15 cellular contexts compared by ENCODE assay signal in genomic region chr15:37823601-37824275, GRCh38.
"Had no signal": no experiment of that assay in that cellular context is flagged by ENCODE, and none has a peak within 500 bp of the region (broad histone marks: within the 10 kb centered on the region; RNA-seq: fewer than 3 reads in every experiment).

No MANE protein-coding gene starts in this region.

- H3K27ac ChIP-seq: esophagus squamous epithelium, heart right ventricle, prostate gland, right atrium auricular region, tibial nerve had no signal

- ATAC-seq: activated CD8-positive, alpha-beta T cell treated with anti-CD3 and anti-CD28 coated beads for 36 hours; activated naive CD8-positive, alpha-beta T cell treated with anti-CD3 and anti-CD28 coated beads, Interleukin-2, amount 50 U/mL, for 24 hours; activated T-cell treated with anti-CD3 and anti-CD28 coated beads, Interleukin-2, amount 50 U/mL, for 4 hours; heart right ventricle had no signal

- H3K4me1 ChIP-seq: prostate gland, right atrium auricular region, tibial nerve had no signal

- DNase-seq: activated CD4-positive, alpha-beta T cell treated with anti-CD3 and anti-CD28 coated beads, Interleukin-2, amount 10 ng/mL, durations not matched to agents 24 days and 14 days; activated CD8-positive, alpha-beta memory T cell treated with anti-CD3 and anti-CD28 coated beads, Interleukin-2, amount 50 U/mL, for 4 hours; activated CD8-positive, alpha-beta T cell treated with anti-CD3 and anti-CD28 coated beads for 36 hours; activated naive CD4-positive, alpha-beta T cell treated with anti-CD3 and anti-CD28 coated beads, Interleukin-2, amount 10 ng/mL, durations not matched to agents 7 days and 5 days; activated naive CD8-positive, alpha-beta T cell treated with anti-CD3 and anti-CD28 coated beads, Interleukin-2, amount 50 U/mL, for 24 hours; activated T-cell treated with anti-CD3 and anti-CD28 coated beads, Interleukin-2, amount 50 U/mL, for 4 hours; dermis blood vessel endothelial cell; effector memory CD4-positive, alpha-beta T cell; esophagus squamous epithelium; heart right ventricle had no signal

- H3K27ac Mint-ChIP-seq: activated CD4-positive, alpha-beta T cell treated with anti-CD3 and anti-CD28 coated beads, Interleukin-2, amount 10 ng/mL, durations not matched to agents 24 days and 14 days; activated CD8-positive, alpha-beta T cell treated with anti-CD3 and anti-CD28 coated beads for 36 hours; activated naive CD4-positive, alpha-beta T cell treated with anti-CD3 and anti-CD28 coated beads, Interleukin-2, amount 10 ng/mL, durations not matched to agents 7 days and 5 days; activated naive CD8-positive, alpha-beta T cell treated with anti-CD3 and anti-CD28 coated beads, Interleukin-2, amount 50 U/mL, for 24 hours; nephron; stimulated activated naive CD8-positive, alpha-beta T cell treated with anti-CD3 and anti-CD28 coated beads, Interleukin-15, Interleukin-2, amounts not matched to agents 100 ng/mL and 50 ng/mL, for 24 hours had no signal

- H3K36me3 ChIP-seq: esophagus squamous epithelium, heart right ventricle, prostate gland, right atrium auricular region, tibial nerve had no signal

- H3K9me3 Mint-ChIP-seq: activated CD4-positive, alpha-beta T cell treated with anti-CD3 and anti-CD28 coated beads, Interleukin-2, amount 10 ng/mL, durations not matched to agents 24 days and 14 days; activated CD8-positive, alpha-beta T cell treated with anti-CD3 and anti-CD28 coated beads for 36 hours; activated naive CD4-positive, alpha-beta T cell treated with anti-CD3 and anti-CD28 coated beads, Interleukin-2, amount 10 ng/mL, durations not matched to agents 7 days and 5 days; activated naive CD8-positive, alpha-beta T cell treated with anti-CD3 and anti-CD28 coated beads, Interleukin-2, amount 50 U/mL, for 24 hours; activated T-cell treated with anti-CD3 and anti-CD28 coated beads, Interleukin-2, amount 50 U/mL, for 4 hours; nephron; stimulated activated naive CD8-positive, alpha-beta T cell treated with anti-CD3 and anti-CD28 coated beads, Interleukin-15, Interleukin-2, amounts not matched to agents 100 ng/mL and 50 ng/mL, for 24 hours had no signal

- H3K36me3 Mint-ChIP-seq: activated naive CD4-positive, alpha-beta T cell treated with anti-CD3 and anti-CD28 coated beads, Interleukin-2, amount 10 ng/mL, durations not matched to agents 7 days and 5 days had no signal

- H3K27me3 ChIP-seq: esophagus squamous epithelium, right atrium auricular region, tibial nerve had no signal

- H3K9me3 ChIP-seq: esophagus squamous epithelium, heart right ventricle, prostate gland, right atrium auricular region, tibial nerve had no signal

- H3K4me1 Mint-ChIP-seq: activated CD4-positive, alpha-beta T cell treated with anti-CD3 and anti-CD28 coated beads, Interleukin-2, amount 10 ng/mL, durations not matched to agents 24 days and 14 days; activated naive CD4-positive, alpha-beta T cell treated with anti-CD3 and anti-CD28 coated beads, Interleukin-2, amount 10 ng/mL, durations not matched to agents 7 days and 5 days; activated naive CD8-positive, alpha-beta T cell treated with anti-CD3 and anti-CD28 coated beads, Interleukin-2, amount 50 U/mL, for 24 hours; nephron had no signal

- H3K27me3 Mint-ChIP-seq: activated naive CD4-positive, alpha-beta T cell treated with anti-CD3 and anti-CD28 coated beads, Interleukin-2, amount 10 ng/mL, durations not matched to agents 7 days and 5 days had no signal

- H3K4me3 Mint-ChIP-seq: activated CD4-positive, alpha-beta T cell treated with anti-CD3 and anti-CD28 coated beads, Interleukin-2, amount 10 ng/mL, durations not matched to agents 24 days and 14 days; activated CD8-positive, alpha-beta T cell treated with anti-CD3 and anti-CD28 coated beads for 36 hours; activated naive CD4-positive, alpha-beta T cell treated with anti-CD3 and anti-CD28 coated beads, Interleukin-2, amount 10 ng/mL, durations not matched to agents 7 days and 5 days; activated naive CD8-positive, alpha-beta T cell treated with anti-CD3 and anti-CD28 coated beads, Interleukin-2, amount 50 U/mL, for 24 hours; activated T-cell treated with anti-CD3 and anti-CD28 coated beads, Interleukin-2, amount 50 U/mL, for 4 hours; nephron; stimulated activated naive CD8-positive, alpha-beta T cell treated with anti-CD3 and anti-CD28 coated beads, Interleukin-15, Interleukin-2, amounts not matched to agents 100 ng/mL and 50 ng/mL, for 24 hours had no signal

- H3K4me3 ChIP-seq: esophagus squamous epithelium, heart right ventricle, prostate gland, right atrium auricular region, tibial nerve had no signal
